ENCODE assay signal across 18 cellular contexts in the genomic region with DNA sequence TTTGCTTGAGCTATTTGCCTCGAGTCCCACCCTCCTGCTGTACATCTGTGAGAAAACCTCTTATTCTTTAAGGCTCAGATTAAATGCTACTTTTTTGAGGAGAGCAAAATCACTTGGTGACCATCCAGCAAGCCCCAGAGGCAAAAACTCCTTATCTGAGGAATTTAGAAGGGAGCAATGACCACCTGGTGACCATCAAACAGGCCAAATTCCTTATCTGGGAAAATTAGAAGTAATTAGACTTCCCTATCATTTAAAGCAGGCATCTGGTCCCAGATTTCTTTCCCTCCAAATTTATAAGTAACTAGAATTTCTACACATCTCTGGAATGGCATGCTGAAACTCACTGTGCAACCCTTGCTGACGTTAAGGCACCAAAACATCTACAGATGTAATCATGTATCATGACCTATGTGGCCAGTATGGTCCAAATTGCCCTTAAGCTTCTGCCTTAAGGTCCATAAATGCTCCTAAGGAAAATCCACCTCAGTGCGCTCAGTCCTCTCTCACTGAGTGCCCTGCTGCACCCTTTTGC.
"Had no signal": no experiment of that assay in that cellular context is flagged by ENCODE, and none has a peak within 500 bp of the region (broad histone marks: within the 10 kb centered on the region; RNA-seq: fewer than 3 reads in every experiment).

No MANE protein-coding gene starts in this region.

- H3K27me3 ChIP-seq: breast epithelium, upper lobe of left lung had no signal

- H3K9me3 ChIP-seq: breast epithelium, upper lobe of left lung had no signal

- DNase-seq: activated B cell treated with CpG ODN at 0.5 μM for 24 hours; activated CD4-positive, alpha-beta T cell treated with anti-CD3 and anti-CD28 coated beads for 36 hours; activated CD4-positive, alpha-beta T cell treated with anti-CD3 and anti-CD28 coated beads, Interleukin-2, amount 50 U/mL, for 48 hours; activated CD8-positive, alpha-beta memory T cell treated with anti-CD3 and anti-CD28 coated beads, Interleukin-2, amount 50 U/mL, for 48 hours; activated naive CD4-positive, alpha-beta T cell; activated naive CD8-positive, alpha-beta T cell treated with anti-CD3 and anti-CD28 coated beads for 36 hours; activated T-cell treated with anti-CD3 and anti-CD28 coated beads, Interleukin-2, amount 50 U/mL, for 4 hours; effector memory CD4-positive, alpha-beta T cell; left colon; naive thymus-derived CD8-positive, alpha-beta T cell; retina; stimulated activated CD4-positive, alpha-beta T cell treated with anti-CD3 and anti-CD28 coated beads, Interleukin-4, amount 100 ng/mL, for 24 hours; stimulated activated naive CD4-positive, alpha-beta T cell treated with Interleukin-2 at 50 U/mL for 16 hours; substantia nigra; upper lobe of left lung had no signal

- FAIRE-seq: colon, keratinocyte had no signal

- ATAC-seq: activated CD4-positive, alpha-beta T cell treated with anti-CD3 and anti-CD28 coated beads for 36 hours; activated T-cell treated with anti-CD3 and anti-CD28 coated beads, Interleukin-2, amount 50 U/mL, for 4 hours; left colon; naive thymus-derived CD8-positive, alpha-beta T cell had no signal

- H3K4me3 ChIP-seq: breast epithelium, upper lobe of left lung had no signal

- H3K36me3 ChIP-seq: breast epithelium had no signal
